Comparison of ENCODE assay signal across 8 cellular contexts in the genomic region with DNA sequence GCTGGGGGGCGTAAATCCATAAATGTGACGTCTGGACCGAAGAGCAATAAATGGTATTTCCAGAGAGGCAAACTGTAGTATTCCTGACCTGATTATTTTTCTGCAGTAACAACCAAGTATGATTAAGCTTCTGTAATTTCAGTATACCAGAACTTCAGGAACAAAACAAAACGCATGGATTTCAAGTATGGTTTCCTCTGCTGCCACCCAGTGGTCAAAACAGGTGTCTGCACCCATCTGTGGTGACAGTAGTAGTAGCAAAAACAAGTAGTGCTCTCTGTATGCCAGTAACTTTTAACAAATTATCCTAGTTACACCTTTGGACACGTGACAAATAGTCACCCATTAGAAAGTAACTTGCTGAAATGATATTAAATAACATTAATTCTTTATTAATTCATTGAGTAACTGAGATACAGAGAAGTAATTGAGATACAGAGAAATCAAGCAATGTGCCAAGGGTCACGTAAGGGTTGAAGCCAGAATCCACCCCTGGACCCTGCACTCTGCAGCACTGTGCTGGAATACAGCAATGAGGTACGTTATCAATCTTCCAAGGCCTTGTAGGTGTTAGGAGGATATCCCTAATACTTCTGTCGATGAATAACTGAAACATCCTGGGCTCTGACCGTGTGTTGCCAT. TPM values are rescaled to one million over a fixed set of nuclear protein-coding genes. Genes with fewer than 3 reads are reported as not detected.
DNase-seq lines count a peak whose midpoint lies in the region; TF ChIP-seq lines count a peak whose summit lies in the region.

No MANE protein-coding gene starts in this region.

- DNase-seq in DMS53 (lab: John Stamatoyannopoulos, UW), result peak; percentile 68
- peak; percentile 41 for DNase-seq in H4 (ENCODE audit: low spot score)
- DNase-seq in NCI-H1048 (lab: John Stamatoyannopoulos, UW), result peak; percentile 12
- peak in 4 of 5 experiments; percentile 36 to 54 (median 50) for DNase-seq in T-helper 2 cell
- peak; percentile 55 for DNase-seq in astrocyte of the cerebellum (ENCODE audit: low read depth)
- DNase-seq in hypothalamus (lab: John Stamatoyannopoulos, UW), result peak in 39 of 51 donors; percentile 4 to 83 (median 47)
- DNase-seq in cortex of kidney (lab: John Stamatoyannopoulos, UW), result no peak

- peak overlapping the region; percentile 20 for H3K9ac ChIP-seq in skeletal muscle satellite cell (ENCODE audit: low read depth, low read length)

- peak; percentile 91 for TF ChIP-seq CTCF in astrocyte of the cerebellum (IDR thresholded peaks at IDR 0.05; ENCODE audit: low read depth, low read length, missing control alignments)

- in situ Hi-C loops in astrocyte of the cerebellum (cut with HindIII; ENCODE audit: low sequenced_read_pairs), result no loop called here

- H3K4me1 ChIP-seq in skeletal muscle satellite cell (ENCODE audit: control insufficient read depth, insufficient read depth, low read length), result peaks cover 56% of the 10 kb centered on the region

- no peaks in the 10 kb centered on the region for H3K36me3 ChIP-seq in skeletal muscle satellite cell (ENCODE audit: insufficient read depth, low read length)

- no peaks in the 10 kb centered on the region for H3K27me3 ChIP-seq in skeletal muscle satellite cell (ENCODE audit: control insufficient read depth, insufficient read depth, low read length)

- H3K9me3 ChIP-seq in skeletal muscle satellite cell (replicated peaks; ENCODE audit: low read length), result no peaks in the 10 kb centered on the region

- H3K4me3 ChIP-seq in astrocyte of the cerebellum (ENCODE audit: low read depth, low read length) (no peak overlapping the region), skeletal muscle satellite cell (ENCODE audit: low read length) (no peak overlapping the region)

- peak overlapping the region; percentile 57 for H3K4me2 ChIP-seq in skeletal muscle satellite cell (ENCODE audit: low read length)

RNA-seq across cellular contexts. Expression of a gene that starts 7.9 kb away (rescaled TPM):
- 0.39 TPM in 1 of 2 replicates, not detected in the other for total RNA-seq in H4 (2014; rRNA removed; shearing (Covaris generic))
- not detected in 2 replicates for total RNA-seq in skeletal muscle satellite cell (2012; rRNA removed)

RNA-seq across cellular contexts. Expression of a gene that starts 9.8 kb away (rescaled TPM):
- total RNA-seq in H4 (2014; rRNA removed; shearing (Covaris generic)), result 31.0 and 32.5 TPM in 2 replicates
- total RNA-seq in skeletal muscle satellite cell (2012; rRNA removed), result 31.9 and 40.6 TPM in 2 replicates

RNA-seq across cellular contexts. Expression of a gene that starts 16.0 kb away (rescaled TPM):
- total RNA-seq in H4 (2014; rRNA removed; shearing (Covaris generic)), result 0.17 TPM in 1 of 2 replicates, not detected in the other
- not detected in 2 replicates for total RNA-seq in skeletal muscle satellite cell (2012; rRNA removed)

RNA-seq across cellular contexts. Expression of a gene that starts 50.1 kb away (rescaled TPM):
- 7.1 and 8.7 TPM in 2 replicates for total RNA-seq in H4 (2014; rRNA removed; shearing (Covaris generic))
- 2.6 and 3.0 TPM in 2 replicates for total RNA-seq in skeletal muscle satellite cell (2012; rRNA removed)

RNA-seq across cellular contexts. Expression of a gene that starts 54.8 kb away (rescaled TPM):
- 0.06 and 0.27 TPM in 2 replicates for total RNA-seq in H4 (2014; rRNA removed; shearing (Covaris generic))
- not detected in 2 replicates for total RNA-seq in skeletal muscle satellite cell (2012; rRNA removed)
